Comparison of ENCODE assay signal across 8 cellular contexts in genomic region chr10:86413046-86413728, GRCh38. TPM values are rescaled to one million over a fixed set of nuclear protein-coding genes. Genes with fewer than 3 reads are reported as not detected.
DNase-seq lines count a peak whose midpoint lies in the region; ATAC-seq and TF ChIP-seq lines count a peak whose summit lies in the region.

No MANE protein-coding gene starts in this region.

- no peaks in the 10 kb centered on the region for H3K9me3 ChIP-seq in DND-41 (ENCODE audit: insufficient read depth, low read length, severe bottlenecking)
- H3K9me3 ChIP-seq in stomach smooth muscle (ENCODE audit: control insufficient read depth in 2 of 2, low read length in 2 of 2), result no peaks in the 10 kb centered on the region
- H3K9me3 ChIP-seq in SJCRH30 (replicated peaks), result no peaks in the 10 kb centered on the region

- POLR2A ChIA-PET in activated naive CD8-positive, alpha-beta T cell treated with anti-CD3 and anti-CD28 coated beads, Interleukin-2, amount 10 ng/mL, durations not matched to agents 7 days and 5 days (lab: Charles Lee), result interaction anchor here (1.4 to 7.2 kb wide), 3 partner anchors 11 to 109 kb away, joined by 3 to 153 read pairs (median 4); no protein-coding TSS in a partner anchor

- TF ChIP-seq CTCF in DND-41 (IDR thresholded peaks at IDR 0.05; ENCODE audit: borderline replicate concordance, extremely low read depth, low read length, poor library complexity, severe bottlenecking), result no peak

- H3K27me3 ChIP-seq in DND-41 (ENCODE audit: insufficient read depth, low read length, poor library complexity), result no peaks in the 10 kb centered on the region
- no peaks in the 10 kb centered on the region for H3K27me3 ChIP-seq in stomach smooth muscle (ENCODE audit: control insufficient read depth in 1 of 2, insufficient read depth in 2 of 2, low read length in 2 of 2)
- H3K27me3 ChIP-seq in H7 (ENCODE audit: control insufficient read depth, insufficient read depth, low read length), result no peaks in the 10 kb centered on the region
- no peaks in the 10 kb centered on the region for H3K27me3 ChIP-seq in SJCRH30

- DNase-seq in DND-41 (peak; percentile 66), H7 (no peak), SJCRH30 (no peak), NCI-H1694 treated with DMSO at 0.1 percent for 48 hours (lab: John Stamatoyannopoulos, UW) (no peak)
- DNase-seq in activated naive CD8-positive, alpha-beta T cell treated with anti-CD3 and anti-CD28 coated beads, Interleukin-2, amount 10 ng/mL, durations not matched to agents 7 days and 5 days, result no peak

- H3K9me3 Mint-ChIP-seq in activated naive CD8-positive, alpha-beta T cell treated with anti-CD3 and anti-CD28 coated beads, Interleukin-2, amount 10 ng/mL, durations not matched to agents 7 days and 5 days, result peaks cover 6% of the 10 kb centered on the region

- peaks cover 10% of the 10 kb centered on the region for H3K36me3 Mint-ChIP-seq in activated naive CD8-positive, alpha-beta T cell treated with anti-CD3 and anti-CD28 coated beads, Interleukin-2, amount 10 ng/mL, durations not matched to agents 7 days and 5 days

- H3K27ac ChIP-seq in DND-41 (ENCODE audit: low read length), result peak overlapping the region; percentile 95
- peak overlapping the region; percentile 24 for H3K27ac ChIP-seq in stomach smooth muscle (ENCODE audit: low read length)
- no peak overlapping the region for H3K27ac ChIP-seq in SJCRH30

- H3K79me2 ChIP-seq in DND-41 (ENCODE audit: insufficient read depth, low read length), result no peaks in the 10 kb centered on the region

- no peaks in the 10 kb centered on the region for H4K20me1 ChIP-seq in DND-41 (ENCODE audit: insufficient read depth, low read length)

- H3K27ac Mint-ChIP-seq in activated naive CD8-positive, alpha-beta T cell treated with anti-CD3 and anti-CD28 coated beads, Interleukin-2, amount 10 ng/mL, durations not matched to agents 7 days and 5 days, result peak overlapping the region; percentile 89

- ATAC-seq in DND-41 (ENCODE audit: insufficient read depth, low read depth), result peak; percentile 76
- peak; percentile 62 for ATAC-seq in GM19455 (IDR thresholded peaks at IDR 0.05; ENCODE audit: unreplicated experiment)
- peak; percentile 71 for ATAC-seq in HG03442 (IDR thresholded peaks at IDR 0.05; ENCODE audit: unreplicated experiment)
- ATAC-seq in activated naive CD8-positive, alpha-beta T cell treated with anti-CD3 and anti-CD28 coated beads, Interleukin-2, amount 10 ng/mL, durations not matched to agents 7 days and 5 days (ENCODE audit: low read depth), result peak; percentile 70

- peak overlapping the region; percentile 60 for H3K4me2 ChIP-seq in DND-41 (ENCODE audit: insufficient read depth, low read length)

- H2AFZ ChIP-seq in DND-41 (ENCODE audit: low read depth, low read length), result peak overlapping the region; percentile 8; the same call in 1 of the 2 replicates

- H3K4me3 ChIP-seq in DND-41 (ENCODE audit: low read depth in 1 of 2, low read length in 2 of 2) (peak overlapping the region in 1 of 2 experiments; percentile 32; a peak in 2 of 4 replicates), stomach smooth muscle (ENCODE audit: low read length in 2 of 2) (peak overlapping the region in 1 of 2 donors; percentile 40), H7 (ENCODE audit: insufficient read depth, low read depth, low read length) (no peak overlapping the region), SJCRH30 (no peak overlapping the region)

- no peaks in the 10 kb centered on the region for H3K27me3 Mint-ChIP-seq in activated naive CD8-positive, alpha-beta T cell treated with anti-CD3 and anti-CD28 coated beads, Interleukin-2, amount 10 ng/mL, durations not matched to agents 7 days and 5 days

- peaks cover 49% of the 10 kb centered on the region for H3K4me1 ChIP-seq in DND-41 (ENCODE audit: insufficient read depth, low read length)
- peaks cover 24% of the 10 kb centered on the region for H3K4me1 ChIP-seq in stomach smooth muscle (ENCODE audit: control insufficient read depth, insufficient read depth, low read length)
- H3K4me1 ChIP-seq in SJCRH30, result no peaks in the 10 kb centered on the region

- H3K4me1 Mint-ChIP-seq in activated naive CD8-positive, alpha-beta T cell treated with anti-CD3 and anti-CD28 coated beads, Interleukin-2, amount 10 ng/mL, durations not matched to agents 7 days and 5 days, result peaks cover 39% of the 10 kb centered on the region

- peak overlapping the region; percentile 47 for H3K9ac ChIP-seq in DND-41 (ENCODE audit: low read depth, low read length)
- H3K9ac ChIP-seq in stomach smooth muscle (ENCODE audit: low read length in 2 of 2), result no peak overlapping the region

- peak overlapping the region; percentile 74 for H3K4me3 Mint-ChIP-seq in activated naive CD8-positive, alpha-beta T cell treated with anti-CD3 and anti-CD28 coated beads, Interleukin-2, amount 10 ng/mL, durations not matched to agents 7 days and 5 days

- no peaks in the 10 kb centered on the region for H3K36me3 ChIP-seq in DND-41 (ENCODE audit: insufficient read depth, low read length)
- no peaks in the 10 kb centered on the region for H3K36me3 ChIP-seq in stomach smooth muscle (ENCODE audit: control insufficient read depth in 2 of 2, insufficient read depth in 2 of 2, low read length in 2 of 2)
- no peaks in the 10 kb centered on the region for H3K36me3 ChIP-seq in H7 (replicated peaks; ENCODE audit: control insufficient read depth, insufficient read depth, low read length)
- no peaks in the 10 kb centered on the region for H3K36me3 ChIP-seq in SJCRH30

RNA-seq across cellular contexts. Expression of gene GRID1, which starts 46.6 kb away (rescaled TPM):
- not detected for total RNA-seq in activated naive CD8-positive, alpha-beta T cell treated with anti-CD3 and anti-CD28 coated beads, Interleukin-2, amount 10 ng/mL, durations not matched to agents 7 days and 5 days
- 0.22 and 0.31 TPM in 2 replicates for total RNA-seq in H7 (2014; rRNA removed; shearing (Covaris generic))
- total RNA-seq in SJCRH30 (2014; rRNA removed; shearing (Covaris generic)), result not detected in 2 replicates
